1 cellular context compared by ENCODE assay signal in the genomic region with DNA sequence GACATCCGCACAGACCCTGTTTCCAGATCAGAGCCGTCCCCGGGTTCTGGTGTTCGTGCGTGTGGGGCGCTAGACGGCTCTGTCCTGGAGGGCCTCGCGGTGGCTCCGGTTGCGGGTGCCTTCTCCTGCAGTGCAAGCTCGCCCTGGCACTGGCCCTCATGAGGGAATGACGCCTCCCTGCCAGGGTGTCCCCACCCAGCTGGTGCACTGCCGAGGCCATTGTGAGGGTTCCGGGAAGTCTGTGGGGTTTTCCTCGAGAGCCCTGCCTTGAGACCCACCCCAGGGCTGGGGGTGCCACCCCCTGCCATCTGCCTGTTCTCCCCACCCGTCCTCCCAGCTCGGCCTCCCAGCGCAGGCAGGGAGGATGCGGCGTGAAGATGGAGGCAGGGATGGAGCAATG.
TF ChIP-seq lines count a peak whose summit lies in the region.

No MANE protein-coding gene starts in this region.

TF ChIP-seq in HepG2, 621 proteins besides CTCF, POLR2A, EP300 and RAD21:
- TF ChIP-seq, protein P1, sequence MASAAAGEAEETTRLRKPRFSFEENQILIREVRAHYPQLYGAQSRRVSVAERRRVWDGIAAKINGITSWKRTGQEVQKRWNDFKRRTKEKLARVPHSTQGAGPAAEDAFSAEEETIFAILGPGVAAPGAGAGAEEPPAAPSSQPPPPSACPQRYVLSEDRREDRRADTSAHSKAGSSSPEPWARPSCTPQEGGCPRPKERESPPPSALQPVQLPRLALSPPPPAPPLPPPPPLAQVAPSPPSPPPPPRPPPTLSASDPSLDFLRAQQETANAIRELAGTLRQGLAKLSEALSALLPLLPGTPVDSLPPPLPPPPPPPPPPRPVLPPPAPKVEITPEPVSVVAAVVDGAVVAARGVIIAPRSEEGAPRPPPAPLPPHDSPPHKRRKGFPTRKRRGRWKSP (CRISPR knock-in tag; IDR thresholded peaks at IDR 0.05) = no peak
- TF ChIP-seq ZNF724P (CRISPR knock-in tag; IDR thresholded peaks at IDR 0.05; ENCODE audit: borderline replicate concordance) (no peak), ZNF317 (CRISPR knock-in tag; IDR thresholded peaks at IDR 0.05) (no peak), FOXP1 (IDR thresholded peaks at IDR 0.05) (no peak), FOXP1 (CRISPR knock-in tag; IDR thresholded peaks at IDR 0.05) (no peak), KAT2B (IDR thresholded peaks at IDR 0.05; ENCODE audit: borderline replicate concordance, low read depth, low read length) (no peak), ZNF484 (CRISPR knock-in tag; IDR thresholded peaks at IDR 0.05; ENCODE audit: borderline replicate concordance, low read depth) (no peak), PRPF4 (IDR thresholded peaks at IDR 0.05; ENCODE audit: low read depth, low read length, poor library complexity, severe bottlenecking) (no peak), ZFP36L2 (CRISPR knock-in tag; IDR thresholded peaks at IDR 0.05) (no peak)
- TF ChIP-seq, protein P2, sequence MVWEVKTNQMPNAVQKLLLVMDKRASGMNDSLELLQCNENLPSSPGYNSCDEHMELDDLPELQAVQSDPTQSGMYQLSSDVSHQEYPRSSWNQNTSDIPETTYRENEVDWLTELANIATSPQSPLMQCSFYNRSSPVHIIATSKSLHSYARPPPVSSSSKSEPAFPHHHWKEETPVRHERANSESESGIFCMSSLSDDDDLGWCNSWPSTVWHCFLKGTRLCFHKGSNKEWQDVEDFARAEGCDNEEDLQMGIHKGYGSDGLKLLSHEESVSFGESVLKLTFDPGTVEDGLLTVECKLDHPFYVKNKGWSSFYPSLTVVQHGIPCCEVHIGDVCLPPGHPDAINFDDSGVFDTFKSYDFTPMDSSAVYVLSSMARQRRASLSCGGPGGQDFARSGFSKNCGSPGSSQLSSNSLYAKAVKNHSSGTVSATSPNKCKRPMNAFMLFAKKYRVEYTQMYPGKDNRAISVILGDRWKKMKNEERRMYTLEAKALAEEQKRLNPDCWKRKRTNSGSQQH (CRISPR knock-in tag; IDR thresholded peaks at IDR 0.05; ENCODE audit: low read depth) = no peak
